In the genomic region with DNA sequence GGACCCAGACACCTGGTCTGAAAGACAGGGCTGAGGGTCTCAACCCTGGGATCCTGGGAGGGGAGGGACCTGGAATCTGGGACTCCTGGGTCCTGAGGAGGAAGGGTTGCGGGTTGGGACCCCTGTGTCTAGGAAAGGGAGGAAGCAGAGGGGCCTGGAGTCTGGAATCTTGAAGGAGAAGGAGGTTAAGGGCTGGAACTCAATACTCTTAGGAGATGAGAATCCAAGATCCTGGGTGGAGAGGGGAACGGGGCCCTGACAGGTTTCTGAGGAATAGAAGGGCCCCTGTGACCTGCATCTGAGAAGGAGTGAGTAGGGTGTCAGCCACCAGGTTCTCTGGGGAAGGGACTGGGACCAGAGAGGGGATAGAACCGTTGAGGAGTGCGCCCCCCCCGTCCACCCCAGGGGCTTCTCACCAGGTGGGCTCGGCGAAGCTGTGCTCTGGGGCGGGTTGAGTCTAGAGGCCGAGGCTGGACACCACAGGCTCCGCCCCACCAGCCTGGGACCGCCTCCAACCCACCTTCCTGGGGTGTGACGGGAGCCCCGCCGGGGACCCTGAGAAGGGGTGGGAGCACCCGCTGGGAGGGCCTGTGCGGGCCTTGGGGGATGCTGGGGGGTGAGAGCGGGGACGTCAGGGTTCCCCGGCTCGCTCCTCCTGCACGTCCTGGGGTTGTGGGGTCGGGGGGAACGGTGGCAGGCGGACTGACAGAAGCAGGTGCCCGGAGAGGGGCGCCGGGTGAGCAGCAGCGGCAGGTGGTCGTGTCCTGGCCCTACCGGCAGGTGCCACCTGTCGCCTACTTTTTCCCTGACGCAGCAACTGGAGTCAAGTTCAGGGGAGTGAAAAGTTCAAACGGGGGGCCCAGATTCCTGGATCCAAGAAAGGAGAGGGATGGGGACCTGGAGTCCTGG, we compare ENCODE assay signal across 8 cellular contexts. TPM values are rescaled to one million over a fixed set of nuclear protein-coding genes. Genes with fewer than 3 reads are reported as not detected.
DNase-seq lines count a peak whose midpoint lies in the region; ATAC-seq lines count a peak whose summit lies in the region.

Gene MAMSTR, minus strand, starts transcription at position 463 of the 909 bp plus-strand sequence. CDS start 694 bp downstream, outside the sequence.

- no peaks in the 10 kb centered on the region for H3K9me3 ChIP-seq in subcutaneous abdominal adipose tissue (ENCODE audit: control insufficient read depth in 5 of 5, low read length in 5 of 5)

- H3K4me1 ChIP-seq in subcutaneous abdominal adipose tissue (ENCODE audit: control insufficient read depth in 5 of 5, insufficient read depth in 5 of 5, low read length in 5 of 5): peaks cover 15 to 56% (median 47%) of the 10 kb centered on the region in 5 donors

- H3K4me3 ChIP-seq in subcutaneous abdominal adipose tissue (ENCODE audit: low read depth in 1 of 5, low read length in 5 of 5): peak within 1 kb of the TSS; percentile 68 to 76 (median 73)

- peaks cover 2 to 4% (median 2%) of the 10 kb centered on the region in 3 donors for H3K27me3 Mint-ChIP-seq in immature natural killer cell (ENCODE audit: low read depth in 3 of 3)

- no peaks in the 10 kb centered on the region for H3K9me3 Mint-ChIP-seq in activated naive CD4-positive, alpha-beta T cell treated with anti-CD3 and anti-CD28 coated beads, Interleukin-2, amount 50 U/mL, for 72 hours
- no peaks in the 10 kb centered on the region for H3K9me3 Mint-ChIP-seq in immature natural killer cell

- ATAC-seq in activated naive CD4-positive, alpha-beta T cell treated with anti-CD3 and anti-CD28 coated beads, Interleukin-2, amount 50 U/mL, for 72 hours: no peak
- ATAC-seq in HG02852 (IDR thresholded peaks at IDR 0.05; ENCODE audit: unreplicated experiment) (no peak), HG03378 (IDR thresholded peaks at IDR 0.05; ENCODE audit: unreplicated experiment) (no peak)

- peak within 1 kb of the TSS; percentile 91 to 98 (median 97) for H3K4me3 Mint-ChIP-seq in immature natural killer cell

- DNase-seq in NCI-H146 (lab: John Stamatoyannopoulos, UW) (peak; percentile 36), NCI-H146 treated with DMSO at 0.1 percent for 48 hours (lab: John Stamatoyannopoulos, UW; ENCODE audit: unreplicated experiment) (no peak), immature natural killer cell (no peak), NOMO-1 (lab: John Stamatoyannopoulos, UW; ENCODE audit: unreplicated experiment in 2 of 2) (no peak)
- DNase-seq in activated naive CD4-positive, alpha-beta T cell treated with anti-CD3 and anti-CD28 coated beads, Interleukin-2, amount 50 U/mL, for 72 hours (ENCODE audit: low spot score in 2 of 2): no peak

- peak within 1 kb of the TSS; percentile 91 to 99 for H3K27ac Mint-ChIP-seq in activated naive CD4-positive, alpha-beta T cell treated with anti-CD3 and anti-CD28 coated beads, Interleukin-2, amount 50 U/mL, for 72 hours
- H3K27ac Mint-ChIP-seq in immature natural killer cell: peak within 1 kb of the TSS; percentile 94 to 97 (median 97)

- H3K36me3 ChIP-seq in subcutaneous abdominal adipose tissue (ENCODE audit: control insufficient read depth in 5 of 5, insufficient read depth in 5 of 5, low read length in 5 of 5): peaks cover 0 to 25% (median 7%) of the 10 kb centered on the region in 5 donors

- peaks cover 0 to under 1% of the 10 kb centered on the region in 2 donors for H3K36me3 Mint-ChIP-seq in activated naive CD4-positive, alpha-beta T cell treated with anti-CD3 and anti-CD28 coated beads, Interleukin-2, amount 50 U/mL, for 72 hours
- no peaks in the 10 kb centered on the region for H3K36me3 Mint-ChIP-seq in immature natural killer cell

- H3K9ac ChIP-seq in subcutaneous abdominal adipose tissue (ENCODE audit: low read length in 5 of 5): peak within 1 kb of the TSS in 1 of 5 donors; percentile 77

- peaks cover 13 to 18% of the 10 kb centered on the region in 2 donors for H3K4me1 Mint-ChIP-seq in immature natural killer cell

- H3K27ac ChIP-seq in subcutaneous abdominal adipose tissue (ENCODE audit: low read depth, low read length): peak within 1 kb of the TSS; percentile 69

- H3K27me3 ChIP-seq in subcutaneous abdominal adipose tissue (ENCODE audit: control insufficient read depth in 5 of 5, insufficient read depth in 4 of 5, low read length in 5 of 5): peaks cover 0 to 6% (median 0%) of the 10 kb centered on the region in 5 donors

RNA-seq across cellular contexts. Expression of gene MAMSTR, which starts in this region (rescaled TPM):
- 1 to 10 TPM; 1.1 to 1.4 TPM for total RNA-seq in activated naive CD4-positive, alpha-beta T cell treated with anti-CD3 and anti-CD28 coated beads, Interleukin-2, amount 50 U/mL, for 72 hours
- 1 to 10 TPM in 1 of 3 donors, under 1 TPM in 1, not detected in 1; 0.17 to 1.1 TPM for polyA plus RNA-seq in immature natural killer cell
